Comparison of ENCODE assay signal across 8 cellular contexts in the genomic region with DNA sequence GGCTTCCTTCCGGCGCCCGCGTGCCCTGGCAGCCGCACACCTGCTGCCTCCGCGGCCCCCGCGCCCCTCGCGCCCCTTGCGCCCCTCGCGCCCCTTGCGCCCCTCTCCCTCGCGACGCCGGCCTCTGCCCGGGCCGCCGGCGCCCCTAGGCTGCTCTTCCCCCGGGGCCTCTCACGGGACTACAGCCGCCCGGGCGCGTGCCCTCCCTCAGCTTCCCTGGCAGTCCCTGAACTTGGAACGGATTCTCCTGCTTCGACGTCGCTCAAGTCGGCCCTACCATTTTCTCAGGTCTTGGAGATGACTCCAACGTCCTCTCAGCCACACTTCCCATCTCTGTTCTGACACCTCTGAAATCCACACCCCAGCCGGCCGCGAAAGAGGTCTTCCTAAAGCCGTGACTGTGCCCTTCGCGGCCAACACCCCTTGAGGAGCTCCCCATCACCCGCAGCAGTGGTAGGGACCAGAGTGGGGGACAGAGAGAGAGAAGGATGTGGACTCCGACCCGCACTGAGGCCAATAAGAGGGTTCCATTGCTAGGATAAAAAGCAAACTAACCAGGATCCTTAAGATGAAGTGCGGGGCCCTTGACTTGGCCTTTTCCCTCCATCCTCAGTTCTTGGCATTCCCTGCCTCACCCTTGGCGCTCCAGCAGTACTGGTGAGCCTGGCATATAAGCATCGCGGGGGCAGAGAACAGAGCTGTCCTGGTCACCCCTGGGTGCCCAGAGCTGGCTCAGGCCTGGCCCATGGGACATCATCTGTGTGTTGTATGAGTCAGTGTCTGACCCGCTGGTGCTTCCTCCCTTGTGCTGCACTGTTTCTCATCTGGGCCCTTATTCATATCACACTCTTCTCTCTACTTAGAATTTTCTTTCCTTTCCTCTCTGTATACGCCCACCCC. TPM values are rescaled to one million over a fixed set of nuclear protein-coding genes. Genes with fewer than 3 reads are reported as not detected.
DNase-seq lines count a peak whose midpoint lies in the region; ATAC-seq and TF ChIP-seq lines count a peak whose summit lies in the region.

No MANE protein-coding gene starts in this region.

- TF ChIP-seq CTCF in astrocyte of the spinal cord (IDR thresholded peaks at IDR 0.05; ENCODE audit: low read depth, low read length) = no peak

- H3K4me1 ChIP-seq in urinary bladder (ENCODE audit: insufficient read depth) = no peaks in the 10 kb centered on the region

- H3K4me3 ChIP-seq in astrocyte of the spinal cord (ENCODE audit: low read depth, low read length) = peak overlapping the region; percentile 46
- H3K4me3 ChIP-seq in urinary bladder (ENCODE audit: low read depth, low read length) = peak overlapping the region; percentile 73

- DNase-seq in Caki2 (ENCODE audit: low read depth) (peak; percentile 36), HK-2 (ENCODE audit: unreplicated experiment) (peak; percentile 52), astrocyte of the spinal cord (ENCODE audit: low read depth, low spot score) (no peak), medulla oblongata (ENCODE audit: extremely low spot score) (peak; percentile 53), NOMO-1 (lab: John Stamatoyannopoulos, UW; ENCODE audit: unreplicated experiment in 2 of 2) (no peak)
- DNase-seq in activated CD4-positive, CD25-positive, alpha-beta regulatory T cell treated with anti-CD3 and anti-CD28 coated beads, Interleukin-2, amount 50 U/mL, for 72 hours = no peak

- no peak for ATAC-seq in HG02938 (IDR thresholded peaks at IDR 0.05; ENCODE audit: unreplicated experiment)

- H3K36me3 ChIP-seq in urinary bladder (ENCODE audit: insufficient read depth) = no peaks in the 10 kb centered on the region

- in situ Hi-C loops in Caki2 (cut with HindIII; ENCODE audit: low pct_unique_long_range_greater_than_20kb, low sequenced_read_pairs) (no loop called here), astrocyte of the spinal cord (cut with HindIII; ENCODE audit: low sequenced_read_pairs) (no loop called here)

- H3K27ac ChIP-seq in urinary bladder (ENCODE audit: low read depth) = no peak overlapping the region

- 22% methylated on average over 49 of the region's 50 CpGs for WGBS in urinary bladder

RNA-seq across cellular contexts. Expression of a gene that starts 38.6 kb away (rescaled TPM):
- total RNA-seq in Caki2 (2014; rRNA removed; shearing (Covaris generic); ENCODE audit: low replicate concordance) = 2.0 and 6.4 TPM in 2 replicates
- 58.0 TPM for total RNA-seq in urinary bladder
- 22.0 TPM for polyA plus RNA-seq in urinary bladder

Comparison
In these comparisons a context has a peak if more than half of its experiments do, and no peak if none do; other contexts are left out.
1. DNase-seq: peak in Caki2 (single experiment), HK-2 (single experiment) and medulla oblongata (single experiment); none in astrocyte of the spinal cord (single experiment), activated CD4-positive, CD25-positive, alpha-beta regulatory T cell treated with anti-CD3 and anti-CD28 coated beads, Interleukin-2, amount 50 U/mL, for 72 hours (single experiment) and NOMO-1 (0 of 2).